ENCODE assay signal across 9 cellular contexts in the genomic region with DNA sequence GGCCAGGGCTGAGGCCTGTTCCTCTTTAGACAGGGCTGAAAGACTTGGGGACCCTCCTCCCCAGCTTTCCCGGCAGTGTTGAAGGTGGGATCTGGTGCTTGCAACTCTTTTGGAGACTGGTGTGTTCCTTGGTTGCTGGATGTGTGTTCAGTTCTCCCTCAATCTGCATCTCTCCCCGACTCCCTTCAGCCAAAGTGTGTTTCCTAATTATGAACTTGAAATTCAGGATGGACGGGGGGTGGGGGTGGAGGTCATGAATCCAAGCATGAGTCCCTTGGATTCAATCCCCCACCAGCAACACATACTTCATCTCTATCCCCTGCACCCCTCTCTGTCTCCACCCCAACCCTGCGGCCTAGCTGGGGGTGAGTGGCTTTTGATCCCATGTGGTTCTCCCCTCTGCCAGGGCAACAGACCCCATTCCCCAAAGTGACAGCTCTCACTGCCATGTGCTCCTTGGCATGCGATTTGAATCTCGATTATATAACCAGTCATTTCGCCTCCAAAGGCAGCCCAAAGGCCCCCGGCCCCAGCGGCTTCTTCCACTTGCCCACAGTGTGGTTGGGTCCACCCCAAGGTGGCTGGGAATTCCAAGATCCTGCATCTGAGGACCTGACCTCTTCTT. TPM values are rescaled to one million over a fixed set of nuclear protein-coding genes. Genes with fewer than 3 reads are reported as not detected.
DNase-seq lines count a peak whose midpoint lies in the region; ATAC-seq and TF ChIP-seq lines count a peak whose summit lies in the region.
"Had no signal": no experiment of that assay in that cellular context is flagged by ENCODE, and none has a peak within 500 bp of the region (broad histone marks: within the 10 kb centered on the region; RNA-seq: fewer than 3 reads in every experiment).

No MANE protein-coding gene starts in this region.

- no peak for TF ChIP-seq POLR2A in sigmoid colon (IDR thresholded peaks at IDR 0.05)

- H4K20me1 ChIP-seq in GM23248 (ENCODE audit: insufficient read depth): 0 out of 2 replicates have a peak, but pooled peaks cover 6% of the 10 kb centered on the region

- H3K9me3 ChIP-seq in GM23248 (ENCODE audit: low read depth) (no peaks in the 10 kb centered on the region), sigmoid colon (no peaks in the 10 kb centered on the region)

- peak overlapping the region; percentile 76 for H3K9ac ChIP-seq in GM23248

- CTCF ChIA-PET in activated CD4-positive, alpha-beta memory T cell treated with anti-CD3 and anti-CD28 coated beads for 36 hours (lab: Charles Lee): interaction anchor here (1.0 kb wide), 1 partner anchor 80 kb away, joined by 4 read pairs; no protein-coding TSS in a partner anchor

- no peaks in the 10 kb centered on the region for H3K9me3 Mint-ChIP-seq in activated CD4-positive, alpha-beta memory T cell treated with anti-CD3 and anti-CD28 coated beads for 36 hours

- peak overlapping the region; percentile 63; the same call in 1 of the 2 replicates for H2AFZ ChIP-seq in GM23248

- peaks cover 61% of the 10 kb centered on the region for H3K79me2 ChIP-seq in GM23248 (ENCODE audit: insufficient read depth)

- H3K27me3 Mint-ChIP-seq in activated CD4-positive, alpha-beta memory T cell treated with anti-CD3 and anti-CD28 coated beads for 36 hours: peaks cover 15% of the 10 kb centered on the region

- TF ChIP-seq CTCF in fibroblast of villous mesenchyme (IDR thresholded peaks at IDR 0.05; ENCODE audit: insufficient read depth, low read depth, low read length): no peak
- TF ChIP-seq CTCF in sigmoid colon (IDR thresholded peaks at IDR 0.05): no peak

- peak overlapping the region; percentile 7 for H3K4me3 Mint-ChIP-seq in activated CD4-positive, alpha-beta memory T cell treated with anti-CD3 and anti-CD28 coated beads for 36 hours

- H3K27ac ChIP-seq in GM23248 (peak overlapping the region; percentile 49), sigmoid colon (peak overlapping the region; percentile 90 to 99 (median 96))
- H3K27ac ChIP-seq: VCaP had no signal

- in situ Hi-C loops in GM23248 (cut with MboI): loop anchor here (10.0 kb wide), 2 partner anchors 55 to 155 kb away; no protein-coding TSS in a partner anchor

- WGBS in GM23248 (ENCODE audit: low coverage in 1 of 2, low lambda C conversion rate in 2 of 2, missing lambda C conversion rate in 2 of 2), 2 experiments: 14 to 16% methylated on average over 8 to 9 of the region's 9 CpGs
- WGBS in sigmoid colon, 2 donors: 75 to 80% methylated on average over 9 of the region's 9 CpGs

- H3K36me3 ChIP-seq in GM23248 (ENCODE audit: low read depth): no peaks in the 10 kb centered on the region
- no peaks in the 10 kb centered on the region for H3K36me3 ChIP-seq in sigmoid colon

- peak overlapping the region; percentile 74 for H3K4me2 ChIP-seq in GM23248 (ENCODE audit: unreplicated experiment)

- H3K27ac Mint-ChIP-seq in activated CD4-positive, alpha-beta memory T cell treated with anti-CD3 and anti-CD28 coated beads for 36 hours: no peak overlapping the region

- peaks cover 29% of the 10 kb centered on the region; the same call in 1 of the 2 replicates for H3F3A ChIP-seq in GM23248 (ENCODE audit: insufficient read depth)

- intact Hi-C loops in activated CD4-positive, alpha-beta memory T cell treated with anti-CD3 and anti-CD28 coated beads for 36 hours (cut with micrococcal nuclease): no loop called here
- intact Hi-C loops in sigmoid colon (cut with DNase I): loop anchor here (5.0 to 10.0 kb wide), 3 partner anchors 38 to 785 kb away; a partner anchor contains a TSS

- peaks cover 25% of the 10 kb centered on the region for H3K4me1 ChIP-seq in GM23248 (ENCODE audit: insufficient read depth)
- peaks cover 0 to 86% (median 75%) of the 10 kb centered on the region in 4 donors for H3K4me1 ChIP-seq in sigmoid colon

- H3K4me1 Mint-ChIP-seq in activated CD4-positive, alpha-beta memory T cell treated with anti-CD3 and anti-CD28 coated beads for 36 hours (ENCODE audit: low read depth): peaks cover 4% of the 10 kb centered on the region

- no peaks in the 10 kb centered on the region for H3K9me2 ChIP-seq in GM23248 (ENCODE audit: insufficient read depth)

- H3K4me3 ChIP-seq in GM23248: peak overlapping the region; percentile 84
- H3K4me3 ChIP-seq in fibroblast of villous mesenchyme (ENCODE audit: low read depth, low read length): peak overlapping the region; percentile 82
- H3K4me3 ChIP-seq in sigmoid colon: peak overlapping the region; percentile 69 to 85 (median 82)

- DNase-seq in GM23248 (peak; percentile 36), fibroblast of villous mesenchyme (ENCODE audit: low read depth) (no peak), sigmoid colon (no peak), NCI-H1092 treated with DMSO at 0.1 percent for 48 hours (lab: John Stamatoyannopoulos, UW) (no peak), mucosa of gallbladder (ENCODE audit: low spot score) (no peak), NCI-H1048 (lab: John Stamatoyannopoulos, UW) (no peak)
- DNase-seq in activated CD4-positive, alpha-beta memory T cell treated with anti-CD3 and anti-CD28 coated beads for 36 hours: no peak

- TF ChIP-seq EP300 in sigmoid colon (IDR thresholded peaks at IDR 0.05): no peak

- POLR2A ChIA-PET in activated CD4-positive, alpha-beta memory T cell treated with anti-CD3 and anti-CD28 coated beads for 36 hours (lab: Charles Lee): no interaction called here

- H3K36me3 Mint-ChIP-seq in activated CD4-positive, alpha-beta memory T cell treated with anti-CD3 and anti-CD28 coated beads for 36 hours: no peaks in the 10 kb centered on the region

- H3K27me3 ChIP-seq in GM23248 (replicated peaks; ENCODE audit: insufficient read depth): no peaks in the 10 kb centered on the region
- H3K27me3 ChIP-seq in sigmoid colon: no peaks in the 10 kb centered on the region

- no peak for ATAC-seq in HG03196 (IDR thresholded peaks at IDR 0.05; ENCODE audit: unreplicated experiment)

RNA-seq across cellular contexts. Expression of a gene that starts 1.3 kb away (rescaled TPM):
- 64.2 and 69.4 TPM in 2 replicates for total RNA-seq in GM23248 (2014; rRNA removed; shearing (Covaris generic))
- polyA plus RNA-seq in GM23248 (2016; fragmentation: Nextera tagmentation; extraction: Ambion mirVana): 5.3 and 6.6 TPM in 2 replicates
- total RNA-seq in activated CD4-positive, alpha-beta memory T cell treated with anti-CD3 and anti-CD28 coated beads for 36 hours: 1 to 10 TPM; 1.3 to 1.4 TPM
- 53.8 and 66.1 TPM in 2 replicates for total RNA-seq in fibroblast of villous mesenchyme
- total RNA-seq in sigmoid colon: 10 to 100 TPM; 11.2 to 42.1 (median 28.5) TPM
- 1 to 10 TPM in 2 of 3 donors, under 1 TPM in 1; 0.69 to 9.8 (median 3.0) TPM for polyA plus RNA-seq in sigmoid colon
- total RNA-seq in mucosa of gallbladder: 37.6 TPM

Comparison
In these comparisons a context has a peak if more than half of its experiments do, and no peak if none do; other contexts are left out.
1. RNA of a gene that starts 1.3 kb away (total RNA-seq): 64.2 to 69.4 TPM in GM23248, 53.8 to 66.1 TPM in fibroblast of villous mesenchyme, 37.6 TPM in mucosa of gallbladder (single experiment) and 11.2 to 42.1 TPM in sigmoid colon; 1.3 to 1.4 TPM in activated CD4-positive, alpha-beta memory T cell treated with anti-CD3 and anti-CD28 coated beads for 36 hours; every median in the first group is over 4 times any median in the second.
2. Peak in every context shown above with its lines, with median percentiles within 50 percentile points of each other: H3K4me3 ChIP-seq.